Comparison of ENCODE assay signal across 8 cellular contexts in the genomic region with DNA sequence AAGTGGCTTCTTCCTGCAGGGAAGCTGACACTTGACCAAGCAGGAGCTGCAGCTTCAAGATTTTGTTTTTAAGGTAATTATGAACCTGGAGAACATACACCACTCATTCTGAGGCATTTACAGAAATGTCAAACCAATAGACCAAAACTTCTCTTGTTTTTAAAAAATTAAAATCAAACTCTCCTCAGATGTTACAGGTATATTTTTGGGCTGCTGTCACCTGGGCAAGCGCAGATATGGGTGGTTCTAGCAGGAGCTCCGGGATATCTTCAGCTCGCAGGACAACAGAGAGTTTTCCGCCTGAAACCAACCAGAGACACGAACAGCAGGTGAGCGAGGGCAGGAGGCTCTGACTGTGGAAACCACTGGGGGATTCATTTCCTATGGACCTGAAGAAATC. TPM values are rescaled to one million over a fixed set of nuclear protein-coding genes. Genes with fewer than 3 reads are reported as not detected.
"Had no signal": no experiment of that assay in that cellular context is flagged by ENCODE, and none has a peak within 500 bp of the region (broad histone marks: within the 10 kb centered on the region; RNA-seq: fewer than 3 reads in every experiment).

No MANE protein-coding gene starts in this region.

- ATAC-seq: GM23338, K562 had no signal

- H3K27ac Mint-ChIP-seq: GM23338 had no signal

- H3K4me3 ChIP-seq: GM23338, K562 had no signal

- H2AFZ ChIP-seq: GM23338 had no signal

- H3K9me3 Mint-ChIP-seq: GM23338, H9 had no signal

- H3K4me1 Mint-ChIP-seq: GM23338, H9 had no signal

- DNase-seq: H9, HCEC 1CT, IMR-90, Karpas-422, KG1 had no signal

- H3K4me2 ChIP-seq: GM23338 had no signal

- H3K4me3 Mint-ChIP-seq: GM23338, H9 had no signal

RNA-seq across cellular contexts. Expression of gene LCT, which starts 4.1 kb away (rescaled TPM):
- total RNA-seq: GM23338, HT-29 had no signal
